8 cellular contexts compared by ENCODE assay signal in genomic region chr2:26244479-26245230, GRCh38. TPM values are rescaled to one million over a fixed set of nuclear protein-coding genes. Genes with fewer than 3 reads are reported as not detected.
DNase-seq lines count a peak whose midpoint lies in the region; ATAC-seq and TF ChIP-seq lines count a peak whose summit lies in the region.

Gene HADHA (minus strand): TSS chr2:26244632. CDS start chr2:26244596, 36 bp downstream.
Gene HADHB (plus strand): TSS chr2:26244939. CDS start chr2:26254255, 9,316 bp downstream.

- WGBS in thymus: under 1% methylated on average over 51 of the region's 51 CpGs

- peak; percentile 90 for DNase-seq in GM10248 (ENCODE audit: extremely low spot score)
- peak; percentile 91 for DNase-seq in HFFc6
- DNase-seq in NCI-H1048 (lab: John Stamatoyannopoulos, UW): peak; percentile 2
- peak; percentile 90 for DNase-seq in SKM-1 (lab: John Stamatoyannopoulos, UW; ENCODE audit: unreplicated experiment)
- DNase-seq in activated naive CD4-positive, alpha-beta T cell treated with anti-CD3 and anti-CD28 coated beads, Interleukin-2, amount 50 U/mL, for 72 hours (ENCODE audit: low spot score in 2 of 2): peak; percentile 86 to 87
- DNase-seq in glutamatergic neuron: peak; percentile 92
- DNase-seq in osteocyte (ENCODE audit: extremely low spot score, unreplicated experiment): peak; percentile 95

- peak within 1 kb of the TSS; percentile 89 for H3K27ac ChIP-seq in thymus (ENCODE audit: low read depth)

- H3K36me3 Mint-ChIP-seq in HFFc6 (ENCODE audit: low read depth) (no peaks in the 10 kb centered on the region), glutamatergic neuron (ENCODE audit: unreplicated experiment) (no peaks in the 10 kb centered on the region), osteocyte (ENCODE audit: unreplicated experiment) (no peaks in the 10 kb centered on the region)
- peaks cover 22 to 29% of the 10 kb centered on the region in 2 donors for H3K36me3 Mint-ChIP-seq in activated naive CD4-positive, alpha-beta T cell treated with anti-CD3 and anti-CD28 coated beads, Interleukin-2, amount 50 U/mL, for 72 hours

- CTCF ChIA-PET in GM10248 (lab: Yijun Ruan, JAX): interaction anchor here (0.9 to 3.5 kb wide), 9 partner anchors 10 to 254 kb away, joined by 3 to 16 read pairs (median 3); no protein-coding TSS in a partner anchor

- H3K4me1 Mint-ChIP-seq in HFFc6 (ENCODE audit: low read depth): peaks cover 52% of the 10 kb centered on the region
- H3K4me1 Mint-ChIP-seq in glutamatergic neuron (ENCODE audit: low read depth, unreplicated experiment): peaks cover 9% of the 10 kb centered on the region
- H3K4me1 Mint-ChIP-seq in osteocyte (ENCODE audit: unreplicated experiment): peaks cover 42% of the 10 kb centered on the region

- no peaks in the 10 kb centered on the region for H3K27me3 ChIP-seq in thymus (ENCODE audit: control insufficient read depth, insufficient read depth)

- H3K27me3 Mint-ChIP-seq in HFFc6 (ENCODE audit: insufficient read depth) (no peaks in the 10 kb centered on the region), glutamatergic neuron (ENCODE audit: unreplicated experiment) (no peaks in the 10 kb centered on the region), osteocyte (ENCODE audit: unreplicated experiment) (no peaks in the 10 kb centered on the region)

- peak within 1 kb of the TSS; percentile 99 for H3K4me3 Mint-ChIP-seq in HFFc6
- peak within 1 kb of the TSS; percentile 96 for H3K4me3 Mint-ChIP-seq in glutamatergic neuron (ENCODE audit: unreplicated experiment)
- H3K4me3 Mint-ChIP-seq in osteocyte (ENCODE audit: unreplicated experiment): peak within 1 kb of the TSS; percentile 100

- no peaks in the 10 kb centered on the region for H3K9me3 ChIP-seq in thymus (ENCODE audit: control insufficient read depth)

- H3K9me3 Mint-ChIP-seq in HFFc6: no peaks in the 10 kb centered on the region
- no peaks in the 10 kb centered on the region for H3K9me3 Mint-ChIP-seq in activated naive CD4-positive, alpha-beta T cell treated with anti-CD3 and anti-CD28 coated beads, Interleukin-2, amount 50 U/mL, for 72 hours
- peaks cover 5% of the 10 kb centered on the region for H3K9me3 Mint-ChIP-seq in glutamatergic neuron (ENCODE audit: unreplicated experiment)
- H3K9me3 Mint-ChIP-seq in osteocyte (ENCODE audit: unreplicated experiment): no peaks in the 10 kb centered on the region

- H3K4me1 ChIP-seq in thymus (ENCODE audit: control insufficient read depth, insufficient read depth, low read length): peaks cover 18% of the 10 kb centered on the region

- H3K36me3 ChIP-seq in thymus (ENCODE audit: control insufficient read depth, insufficient read depth): no peaks in the 10 kb centered on the region

- POLR2A ChIA-PET in GM10248 (lab: Yijun Ruan, JAX): interaction anchor here (0.7 to 1.0 kb wide), 2 partner anchors 15 to 72 kb away, joined by 3 to 6 read pairs; partner anchors contain the start of gene GAREM2

- H3K4me3 ChIP-seq in thymus (ENCODE audit: low read length): peak within 1 kb of the TSS; percentile 68

- ATAC-seq in activated naive CD4-positive, alpha-beta T cell treated with anti-CD3 and anti-CD28 coated beads, Interleukin-2, amount 50 U/mL, for 72 hours: peak; percentile 71 to 85

- H3K27ac Mint-ChIP-seq in HFFc6: peak within 1 kb of the TSS; percentile 99
- peak within 1 kb of the TSS; percentile 97 to 100 for H3K27ac Mint-ChIP-seq in activated naive CD4-positive, alpha-beta T cell treated with anti-CD3 and anti-CD28 coated beads, Interleukin-2, amount 50 U/mL, for 72 hours
- peak within 1 kb of the TSS; percentile 93 for H3K27ac Mint-ChIP-seq in glutamatergic neuron (ENCODE audit: unreplicated experiment)
- peak within 1 kb of the TSS; percentile 100 for H3K27ac Mint-ChIP-seq in osteocyte (ENCODE audit: unreplicated experiment)

- peak; percentile 23 for TF ChIP-seq CTCF in GM10248 (IDR thresholded peaks at IDR 0.05; ENCODE audit: control extremely low read depth, extremely low read depth, low read depth, missing control alignments)
- TF ChIP-seq CTCF in HFFc6 (IDR thresholded peaks at IDR 0.05): peak; percentile 30
- no peak for TF ChIP-seq CTCF in glutamatergic neuron (IDR thresholded peaks at IDR 0.05; ENCODE audit: partially characterized antibody, unreplicated experiment)
- peak; percentile 30 for TF ChIP-seq CTCF in osteocyte (IDR thresholded peaks at IDR 0.05)

RNA-seq across cellular contexts. Expression of gene HADHA, which starts in this region (rescaled TPM):
- total RNA-seq in HFFc6 (2021; fragmentation: NEBNext Ultra II Directional; extraction: Animal tissue kit (Norgen Biotek cat#: 25700)): 100 to 1,000 TPM; 127 to 138 (median 133) TPM
- 100 to 1,000 TPM in 1 of 2 donors, 10 to 100 TPM in 1; 85.0 to 140 TPM for total RNA-seq in activated naive CD4-positive, alpha-beta T cell treated with anti-CD3 and anti-CD28 coated beads, Interleukin-2, amount 50 U/mL, for 72 hours
- total RNA-seq in glutamatergic neuron (ENCODE audit: unreplicated experiment): 89.8 TPM
- total RNA-seq in osteocyte: 114 and 124 TPM in 2 replicates
- polyA plus RNA-seq in thymus: 57.1 TPM

RNA-seq across cellular contexts. Expression of gene HADHB, which starts in this region (rescaled TPM):
- total RNA-seq in HFFc6 (2021; fragmentation: NEBNext Ultra II Directional; extraction: Animal tissue kit (Norgen Biotek cat#: 25700)): 100 to 1,000 TPM in 5 of 6 experiments, 10 to 100 TPM in 1; 93.9 to 119 (median 112) TPM
- 10 to 100 TPM; 60.8 to 74.1 TPM for total RNA-seq in activated naive CD4-positive, alpha-beta T cell treated with anti-CD3 and anti-CD28 coated beads, Interleukin-2, amount 50 U/mL, for 72 hours
- total RNA-seq in glutamatergic neuron (ENCODE audit: unreplicated experiment): 30.5 TPM
- total RNA-seq in osteocyte: 93.1 and 98.5 TPM in 2 replicates
- polyA plus RNA-seq in thymus: 92.8 TPM

Comparison
In these comparisons a context has a peak if more than half of its experiments do, and no peak if none do; other contexts are left out.
1. Peak in every context shown above with its lines: DNase-seq, ATAC-seq, H3K4me3 ChIP-seq and H3K27ac ChIP-seq.
2. DNase-seq: peak in every context shown above with its lines; median percentile 95 in osteocyte; 92 in glutamatergic neuron; 91 in HFFc6; 90 in GM10248; 90 in SKM-1; 86 in activated naive CD4-positive, alpha-beta T cell treated with anti-CD3 and anti-CD28 coated beads, Interleukin-2, amount 50 U/mL, for 72 hours; 2 in NCI-H1048.